1 cellular context compared by ENCODE assay signal in the genomic region with DNA sequence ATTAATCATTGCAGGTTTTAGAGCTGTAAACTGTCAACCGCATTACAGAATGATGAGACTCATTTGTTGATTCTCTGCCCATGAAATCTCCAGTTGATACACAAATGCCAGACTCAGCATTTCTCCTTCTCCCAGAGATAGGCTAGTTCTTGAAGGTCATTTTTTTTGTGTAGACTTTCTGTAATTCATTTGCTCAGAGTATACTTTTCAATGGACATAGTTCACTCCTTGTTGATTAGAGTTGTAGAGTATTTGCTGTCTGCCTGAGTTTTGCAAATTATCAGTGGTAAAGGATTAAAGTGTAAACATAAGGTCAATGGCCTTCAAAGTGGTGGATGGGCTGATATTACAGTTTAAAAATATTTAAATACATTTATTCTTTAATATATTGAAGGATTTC.
TF ChIP-seq lines count a peak whose summit lies in the region.

No MANE protein-coding gene starts in this region.

TF ChIP-seq in HepG2, 621 proteins besides CTCF, POLR2A, EP300 and RAD21 (continued from another document and continues in another):
- TF ChIP-seq, protein P1, sequence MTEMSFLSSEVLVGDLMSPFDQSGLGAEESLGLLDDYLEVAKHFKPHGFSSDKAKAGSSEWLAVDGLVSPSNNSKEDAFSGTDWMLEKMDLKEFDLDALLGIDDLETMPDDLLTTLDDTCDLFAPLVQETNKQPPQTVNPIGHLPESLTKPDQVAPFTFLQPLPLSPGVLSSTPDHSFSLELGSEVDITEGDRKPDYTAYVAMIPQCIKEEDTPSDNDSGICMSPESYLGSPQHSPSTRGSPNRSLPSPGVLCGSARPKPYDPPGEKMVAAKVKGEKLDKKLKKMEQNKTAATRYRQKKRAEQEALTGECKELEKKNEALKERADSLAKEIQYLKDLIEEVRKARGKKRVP (CRISPR knock-in tag; IDR thresholded peaks at IDR 0.05) = no peak
- TF ChIP-seq CEBPB (IDR thresholded peaks at IDR 0.05; ENCODE audit: borderline replicate concordance, low read depth, low read length) = no peak
- no peak for TF ChIP-seq ZNF703 (CRISPR knock-in tag; IDR thresholded peaks at IDR 0.05; ENCODE audit: borderline replicate concordance)
- no peak for TF ChIP-seq ZNF124 (CRISPR knock-in tag; IDR thresholded peaks at IDR 0.05)
- TF ChIP-seq, protein P2, sequence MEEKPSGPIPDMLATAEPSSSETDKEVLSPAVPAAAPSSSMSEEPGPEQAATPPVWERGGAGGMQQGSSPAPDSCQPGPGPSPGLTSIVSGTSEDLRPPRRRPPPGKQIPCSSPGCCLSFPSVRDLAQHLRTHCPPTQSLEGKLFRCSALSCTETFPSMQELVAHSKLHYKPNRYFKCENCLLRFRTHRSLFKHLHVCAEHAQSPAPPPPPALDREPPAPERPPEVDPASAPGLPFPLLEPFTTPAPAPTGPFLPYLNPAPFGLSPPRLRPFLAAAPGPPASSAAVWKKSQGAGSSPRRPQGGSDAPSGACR (CRISPR knock-in tag; IDR thresholded peaks at IDR 0.05) = no peak
- TF ChIP-seq, protein P3, sequence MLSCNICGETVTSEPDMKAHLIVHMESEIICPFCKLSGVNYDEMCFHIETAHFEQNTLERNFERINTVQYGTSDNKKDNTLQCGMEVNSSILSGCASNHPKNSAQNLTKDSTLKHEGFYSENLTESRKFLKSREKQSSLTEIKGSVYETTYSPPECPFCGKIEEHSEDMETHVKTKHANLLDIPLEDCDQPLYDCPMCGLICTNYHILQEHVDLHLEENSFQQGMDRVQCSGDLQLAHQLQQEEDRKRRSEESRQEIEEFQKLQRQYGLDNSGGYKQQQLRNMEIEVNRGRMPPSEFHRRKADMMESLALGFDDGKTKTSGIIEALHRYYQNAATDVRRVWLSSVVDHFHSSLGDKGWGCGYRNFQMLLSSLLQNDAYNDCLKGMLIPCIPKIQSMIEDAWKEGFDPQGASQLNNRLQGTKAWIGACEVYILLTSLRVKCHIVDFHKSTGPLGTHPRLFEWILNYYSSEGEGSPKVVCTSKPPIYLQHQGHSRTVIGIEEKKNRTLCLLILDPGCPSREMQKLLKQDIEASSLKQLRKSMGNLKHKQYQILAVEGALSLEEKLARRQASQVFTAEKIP (CRISPR knock-in tag; IDR thresholded peaks at IDR 0.05; ENCODE audit: borderline replicate concordance) = no peak
- TF ChIP-seq ZFP36L2 (CRISPR knock-in tag; IDR thresholded peaks at IDR 0.05) = no peak
- peak; percentile 85; the same call in 1 of the 2 replicates for TF ChIP-seq FOXJ3 (CRISPR knock-in tag; IDR thresholded peaks at IDR 0.05; ENCODE audit: borderline replicate concordance)
- TF ChIP-seq SMC3 (IDR thresholded peaks at IDR 0.05; ENCODE audit: low read length) = no peak
- no peak for TF ChIP-seq SMAD9 (CRISPR knock-in tag; IDR thresholded peaks at IDR 0.05)
- no peak for TF ChIP-seq SP2 (CRISPR knock-in tag; IDR thresholded peaks at IDR 0.05)
- no peak for TF ChIP-seq CREBL2 (CRISPR knock-in tag; IDR thresholded peaks at IDR 0.05; ENCODE audit: borderline replicate concordance)
- TF ChIP-seq MAFG (CRISPR knock-in tag; IDR thresholded peaks at IDR 0.05) = peak; percentile 22; the same call in 1 of the 2 replicates
- no peak for TF ChIP-seq ZC3H4 (CRISPR knock-in tag; IDR thresholded peaks at IDR 0.05; ENCODE audit: borderline replicate concordance)
- no peak for TF ChIP-seq GPN1 (CRISPR knock-in tag; IDR thresholded peaks at IDR 0.05; ENCODE audit: borderline replicate concordance)
- no peak for TF ChIP-seq ZNF224 (CRISPR knock-in tag; IDR thresholded peaks at IDR 0.05)
- no peak for TF ChIP-seq ZNF562 (CRISPR knock-in tag; IDR thresholded peaks at IDR 0.05; ENCODE audit: borderline replicate concordance)
- no peak for TF ChIP-seq TP53 (CRISPR knock-in tag; conservative IDR thresholded peaks at IDR 0.05)
- TF ChIP-seq ZNF572 (CRISPR knock-in tag; IDR thresholded peaks at IDR 0.05) = no peak
- peak; percentile 85 for TF ChIP-seq RARA (CRISPR knock-in tag; IDR thresholded peaks at IDR 0.05)
- no peak for TF ChIP-seq MXD4 (CRISPR knock-in tag; IDR thresholded peaks at IDR 0.05)
- no peak for TF ChIP-seq ZNF841 (CRISPR knock-in tag; IDR thresholded peaks at IDR 0.05; ENCODE audit: borderline replicate concordance)
- no peak for TF ChIP-seq GTF3A (CRISPR knock-in tag; conservative IDR thresholded peaks at IDR 0.05)
- TF ChIP-seq PRPF4 (IDR thresholded peaks at IDR 0.05; ENCODE audit: low read depth, low read length, poor library complexity, severe bottlenecking) = no peak
- no peak for TF ChIP-seq ZNF451 (CRISPR knock-in tag; IDR thresholded peaks at IDR 0.05)
- no peak for TF ChIP-seq ZNF552 (CRISPR knock-in tag; IDR thresholded peaks at IDR 0.05; ENCODE audit: borderline replicate concordance)
- TF ChIP-seq KDM4B (CRISPR knock-in tag; IDR thresholded peaks at IDR 0.05) = no peak
- TF ChIP-seq MATR3 (CRISPR knock-in tag; IDR thresholded peaks at IDR 0.05) = no peak
- TF ChIP-seq MYC (CRISPR knock-in tag; IDR thresholded peaks at IDR 0.05; ENCODE audit: borderline replicate concordance) = no peak
- TF ChIP-seq EEA1 (CRISPR knock-in tag; IDR thresholded peaks at IDR 0.05; ENCODE audit: borderline replicate concordance) = no peak
- TF ChIP-seq DNMT1 (CRISPR knock-in tag; IDR thresholded peaks at IDR 0.05) = no peak
- TF ChIP-seq, protein P4, sequence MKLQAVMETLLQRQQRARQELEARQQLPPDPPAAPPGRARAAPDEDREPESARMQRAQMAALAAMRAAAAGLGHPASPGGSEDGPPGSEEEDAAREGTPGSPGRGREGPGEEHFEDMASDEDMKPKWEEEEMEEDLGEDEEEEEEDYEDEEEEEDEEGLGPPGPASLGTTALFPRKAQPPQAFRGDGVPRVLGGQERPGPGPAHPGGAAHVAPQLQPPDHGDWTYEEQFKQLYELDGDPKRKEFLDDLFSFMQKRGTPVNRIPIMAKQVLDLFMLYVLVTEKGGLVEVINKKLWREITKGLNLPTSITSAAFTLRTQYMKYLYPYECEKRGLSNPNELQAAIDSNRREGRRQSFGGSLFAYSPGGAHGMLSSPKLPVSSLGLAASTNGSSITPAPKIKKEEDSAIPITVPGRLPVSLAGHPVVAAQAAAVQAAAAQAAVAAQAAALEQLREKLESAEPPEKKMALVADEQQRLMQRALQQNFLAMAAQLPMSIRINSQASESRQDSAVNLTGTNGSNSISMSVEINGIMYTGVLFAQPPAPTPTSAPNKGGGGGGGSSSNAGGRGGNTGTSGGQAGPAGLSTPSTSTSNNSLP (IDR thresholded peaks at IDR 0.05; ENCODE audit: low read depth, low read length) = peak; percentile 79
- TF ChIP-seq ZNF574 (CRISPR knock-in tag; IDR thresholded peaks at IDR 0.05) = no peak
- TF ChIP-seq SYNCRIP (IDR thresholded peaks at IDR 0.05; ENCODE audit: insufficient read depth, low read depth, low read length) = no peak
- TF ChIP-seq SMAD3 (CRISPR knock-in tag; IDR thresholded peaks at IDR 0.05) = no peak
- TF ChIP-seq E2F1 (CRISPR knock-in tag; IDR thresholded peaks at IDR 0.05) = no peak
- TF ChIP-seq ZNF569 (CRISPR knock-in tag; IDR thresholded peaks at IDR 0.05; ENCODE audit: borderline replicate concordance) = no peak
- no peak for TF ChIP-seq ZSCAN9 (CRISPR knock-in tag; IDR thresholded peaks at IDR 0.05; ENCODE audit: borderline replicate concordance)
- no peak for TF ChIP-seq ZNF230 (CRISPR knock-in tag; IDR thresholded peaks at IDR 0.05)
- TF ChIP-seq KDM5B (CRISPR knock-in tag; IDR thresholded peaks at IDR 0.05; ENCODE audit: borderline replicate concordance) = no peak
- TF ChIP-seq SNRNP70 (IDR thresholded peaks at IDR 0.05; ENCODE audit: low read depth, low read length) = no peak
- peak; percentile 70 for TF ChIP-seq ZGPAT (CRISPR knock-in tag; IDR thresholded peaks at IDR 0.05)
- TF ChIP-seq GLMP (CRISPR knock-in tag; IDR thresholded peaks at IDR 0.05; ENCODE audit: borderline replicate concordance) = no peak
- TF ChIP-seq, protein P5, sequence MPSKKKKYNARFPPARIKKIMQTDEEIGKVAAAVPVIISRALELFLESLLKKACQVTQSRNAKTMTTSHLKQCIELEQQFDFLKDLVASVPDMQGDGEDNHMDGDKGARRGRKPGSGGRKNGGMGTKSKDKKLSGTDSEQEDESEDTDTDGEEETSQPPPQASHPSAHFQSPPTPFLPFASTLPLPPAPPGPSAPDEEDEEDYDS (CRISPR knock-in tag; IDR thresholded peaks at IDR 0.05) = peak; percentile 43; the same call in 1 of the 2 replicates
- TF ChIP-seq NFATC3 (CRISPR knock-in tag; IDR thresholded peaks at IDR 0.05) = no peak
- TF ChIP-seq ATAD3A (CRISPR knock-in tag; IDR thresholded peaks at IDR 0.05) = no peak
- TF ChIP-seq THAP11 (CRISPR knock-in tag; IDR thresholded peaks at IDR 0.05) = no peak
- TF ChIP-seq MLLT10 (CRISPR knock-in tag; IDR thresholded peaks at IDR 0.05) = no peak
- no peak for TF ChIP-seq ZNF564 (CRISPR knock-in tag; IDR thresholded peaks at IDR 0.05)
- TF ChIP-seq ATF2 (CRISPR knock-in tag; IDR thresholded peaks at IDR 0.05) = peak; percentile 64; the same call in 1 of the 2 replicates
- TF ChIP-seq, protein P6, sequence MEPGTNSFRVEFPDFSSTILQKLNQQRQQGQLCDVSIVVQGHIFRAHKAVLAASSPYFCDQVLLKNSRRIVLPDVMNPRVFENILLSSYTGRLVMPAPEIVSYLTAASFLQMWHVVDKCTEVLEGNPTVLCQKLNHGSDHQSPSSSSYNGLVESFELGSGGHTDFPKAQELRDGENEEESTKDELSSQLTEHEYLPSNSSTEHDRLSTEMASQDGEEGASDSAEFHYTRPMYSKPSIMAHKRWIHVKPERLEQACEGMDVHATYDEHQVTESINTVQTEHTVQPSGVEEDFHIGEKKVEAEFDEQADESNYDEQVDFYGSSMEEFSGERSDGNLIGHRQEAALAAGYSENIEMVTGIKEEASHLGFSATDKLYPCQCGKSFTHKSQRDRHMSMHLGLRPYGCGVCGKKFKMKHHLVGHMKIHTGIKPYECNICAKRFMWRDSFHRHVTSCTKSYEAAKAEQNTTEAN (CRISPR knock-in tag; conservative IDR thresholded peaks at IDR 0.05) = no peak
- no peak for TF ChIP-seq KMT2A (CRISPR knock-in tag; IDR thresholded peaks at IDR 0.05)
- TF ChIP-seq ZNF207 (IDR thresholded peaks at IDR 0.05; ENCODE audit: borderline replicate concordance) = no peak
- TF ChIP-seq ZBTB8A (CRISPR knock-in tag; IDR thresholded peaks at IDR 0.05; ENCODE audit: borderline replicate concordance, low read depth) = no peak
- no peak for TF ChIP-seq DMAP1 (CRISPR knock-in tag; IDR thresholded peaks at IDR 0.05)
- TF ChIP-seq SNAPC2 (CRISPR knock-in tag; IDR thresholded peaks at IDR 0.05) = no peak
- peak; percentile 94 for TF ChIP-seq RXRB (CRISPR knock-in tag; IDR thresholded peaks at IDR 0.05; ENCODE audit: borderline replicate concordance)
- peak; percentile 93 for TF ChIP-seq MED1 (CRISPR knock-in tag; IDR thresholded peaks at IDR 0.05)
